In genomic region chr2:168530980-168531379, GRCh38 we compare ENCODE assay signal across 1 cellular context.
TF ChIP-seq lines count a peak whose summit lies in the region.

No MANE protein-coding gene starts in this region.

TF ChIP-seq in GM23338, 12 proteins besides CTCF, POLR2A, EP300 and RAD21 (continued from another document):
- TF ChIP-seq ETS1 (IDR thresholded peaks at IDR 0.05) (no peak), EZH2 (IDR thresholded peaks at IDR 0.05; ENCODE audit: low read depth, unreplicated experiment) (no peak)
